Comparison of ENCODE assay signal across 22 cellular contexts in genomic region chr10:75739454-75740143, GRCh38.
"Had no signal": no experiment of that assay in that cellular context is flagged by ENCODE, and none has a peak within 500 bp of the region (broad histone marks: within the 10 kb centered on the region; RNA-seq: fewer than 3 reads in every experiment).

No MANE protein-coding gene starts in this region.

- ATAC-seq: activated CD8-positive, alpha-beta T cell treated with anti-CD3 and anti-CD28 coated beads, Interleukin-2, amount 10 ng/mL, durations not matched to agents 7 days and 5 days; heart right ventricle; left cardiac atrium; psoas muscle had no signal

- DNase-seq: activated CD4-positive, alpha-beta T cell treated with anti-CD3 and anti-CD28 coated beads for 1 hour; activated CD4-positive, alpha-beta T cell treated with anti-CD3 and anti-CD28 coated beads, Interleukin-2, amount 50 U/mL, for 1 hour; activated CD8-positive, alpha-beta T cell treated with anti-CD3 and anti-CD28 coated beads, Interleukin-2, amount 10 ng/mL, durations not matched to agents 7 days and 5 days; adrenal gland; brain microvascular endothelial cell; caudate nucleus; effector CD4-positive, alpha-beta T cell; erythroblast; foreskin fibroblast; heart right ventricle; islet precursor cell; left cardiac atrium; ovary; psoas muscle; spleen; stimulated activated CD4-positive, alpha-beta T cell treated with anti-CD3 and anti-CD28 coated beads, Interleukin-4, amount 100 ng/mL, for 1 hour; stimulated activated naive CD4-positive, alpha-beta T cell; testis; trophoblast cell; uterus had no signal

- H3K4me3 ChIP-seq: adrenal gland, ascending aorta, heart right ventricle, ovary, psoas muscle, right atrium auricular region, spleen, testis, uterus had no signal
